ENCODE assay signal across 24 cellular contexts in the genomic region with DNA sequence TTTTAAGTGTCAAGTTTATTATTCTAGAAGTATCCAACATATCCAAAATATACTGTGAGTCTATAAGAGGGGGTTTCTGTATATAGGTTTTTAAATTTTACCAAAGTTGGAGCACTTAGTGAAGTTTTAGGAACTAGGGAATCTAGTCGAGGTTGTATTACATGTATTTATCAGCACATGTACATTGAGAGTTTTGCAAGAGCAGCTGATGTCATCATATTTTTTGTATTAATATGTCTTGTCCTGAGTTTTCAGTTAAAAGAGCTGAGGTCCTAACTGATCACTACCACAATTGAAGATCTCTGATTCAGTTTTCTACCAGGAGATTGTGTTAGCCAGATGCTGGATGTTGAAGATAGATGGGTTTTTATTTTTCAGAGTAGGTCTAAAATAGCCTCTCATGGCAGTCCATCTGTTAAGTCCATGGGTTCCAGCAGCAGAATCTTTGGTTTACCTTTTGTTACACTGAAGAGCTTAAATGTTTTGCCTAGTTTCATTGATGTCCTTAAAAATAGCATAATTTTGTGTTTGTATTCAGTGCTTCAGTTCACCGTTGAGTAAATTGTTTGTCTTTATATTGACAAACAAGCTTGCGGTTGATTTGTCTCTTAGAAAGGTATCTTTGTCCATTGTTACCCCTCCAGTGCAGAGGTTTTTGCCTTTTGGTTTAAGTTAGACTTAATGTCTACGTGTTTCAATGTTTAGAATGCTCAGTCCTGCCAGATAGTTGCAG. TPM values are rescaled to one million over a fixed set of nuclear protein-coding genes. Genes with fewer than 3 reads are reported as not detected.
DNase-seq lines count a peak whose midpoint lies in the region; ATAC-seq and TF ChIP-seq lines count a peak whose summit lies in the region.
"Had no signal": no experiment of that assay in that cellular context is flagged by ENCODE, and none has a peak within 500 bp of the region (broad histone marks: within the 10 kb centered on the region; RNA-seq: fewer than 3 reads in every experiment).

No MANE protein-coding gene starts in this region.

- no peak for TF ChIP-seq CTCF in HEK293 (tag by site-specific recombination; IDR thresholded peaks at IDR 0.05)

- no peak for DNase-seq in CD8-positive, alpha-beta memory T cell
- DNase-seq in central memory CD8-positive, alpha-beta T cell (ENCODE audit: low spot score in 2 of 2) = no peak
- no peak for DNase-seq in stimulated activated naive CD4-positive, alpha-beta T cell (lab: John Stamatoyannopoulos, UW)
- DNase-seq: activated CD4-positive, alpha-beta T cell treated with anti-CD3 and anti-CD28 coated beads for 1 hour; CD4-positive, alpha-beta T cell; erythroblast; left cardiac atrium; mammary epithelial cell; NCI-H1048; NCI-H187; NCI-H69 had no signal

- no peak for ATAC-seq in central memory CD8-positive, alpha-beta T cell (replicated peaks; ENCODE audit: extremely low read depth, poor library complexity, severe bottlenecking)
- no peak for ATAC-seq in HG03520 (IDR thresholded peaks at IDR 0.05; ENCODE audit: unreplicated experiment)
- ATAC-seq: HCT116, left cardiac atrium had no signal

- CTCF ChIA-PET in CD8-positive, alpha-beta memory T cell (lab: Charles Lee) = no interaction called here
- CTCF ChIA-PET in HEK293 (lab: Yijun Ruan, JAX) = no interaction called here

- H3K4me1 ChIP-seq in CD8-positive, alpha-beta memory T cell (ENCODE audit: insufficient read depth, low read length) = no peaks in the 10 kb centered on the region
- no peaks in the 10 kb centered on the region for H3K4me1 ChIP-seq in HEK293 (ENCODE audit: control insufficient read depth, insufficient read depth, low read length)
- H3K4me1 ChIP-seq: prostate gland had no signal

- H3K36me3 ChIP-seq in CD8-positive, alpha-beta memory T cell (ENCODE audit: insufficient read depth, low read length) = peaks cover 67% of the 10 kb centered on the region
- peaks cover 47 to 100% of the 10 kb centered on the region in 2 experiments for H3K36me3 ChIP-seq in HEK293 (ENCODE audit: control insufficient read depth in 2 of 2, insufficient read depth in 1 of 2, low read length in 2 of 2)
- H3K36me3 ChIP-seq: prostate gland had no signal

- peaks cover 22 to 37% (median 28%) of the 10 kb centered on the region in 3 donors for H3K4me1 Mint-ChIP-seq in CD8-positive, alpha-beta memory T cell
- H3K4me1 Mint-ChIP-seq in central memory CD8-positive, alpha-beta T cell = peaks cover 38% of the 10 kb centered on the region

- no peak overlapping the region for H3K4me3 Mint-ChIP-seq in CD8-positive, alpha-beta memory T cell
- H3K4me3 Mint-ChIP-seq in central memory CD8-positive, alpha-beta T cell = no peak overlapping the region
- H3K4me3 Mint-ChIP-seq: brain; CD4-positive, alpha-beta T cell; type B pancreatic cell had no signal

- no peaks in the 10 kb centered on the region for H3K27me3 ChIP-seq in CD8-positive, alpha-beta memory T cell (ENCODE audit: insufficient read depth, low read length, poor library complexity, severe bottlenecking)
- H3K27me3 ChIP-seq: neutrophil had no signal

- POLR2A ChIA-PET in CD8-positive, alpha-beta memory T cell (lab: Charles Lee) = no interaction called here
- POLR2A ChIA-PET in HEK293 (lab: Yijun Ruan, JAX) = interaction anchor here (0.7 kb wide), 1 partner anchor 16 kb away, joined by 3 read pairs; the partner anchor contains the start of gene YBX1

- no peaks in the 10 kb centered on the region for H3K27me3 Mint-ChIP-seq in CD8-positive, alpha-beta memory T cell
- H3K27me3 Mint-ChIP-seq in central memory CD8-positive, alpha-beta T cell = no peaks in the 10 kb centered on the region
- H3K27me3 Mint-ChIP-seq: brain; CD4-positive, alpha-beta T cell; type B pancreatic cell had no signal

- H3K4me3 ChIP-seq in CD8-positive, alpha-beta memory T cell (ENCODE audit: low read length) = no peak overlapping the region
- no peak overlapping the region for H3K4me3 ChIP-seq in HEK293 (ENCODE audit: low read depth, low read length)
- H3K4me3 ChIP-seq: prostate gland had no signal

- peak overlapping the region in 5 of 8 donors; percentile 1 to 68 (median 58) for H3K27ac Mint-ChIP-seq in CD8-positive, alpha-beta memory T cell
- peak overlapping the region; percentile 42 for H3K27ac Mint-ChIP-seq in central memory CD8-positive, alpha-beta T cell (ENCODE audit: low read depth)
- H3K27ac Mint-ChIP-seq: brain; CD4-positive, alpha-beta T cell; type B pancreatic cell had no signal

- no peaks in the 10 kb centered on the region for H3K9me3 Mint-ChIP-seq in CD8-positive, alpha-beta memory T cell
- no peaks in the 10 kb centered on the region for H3K9me3 Mint-ChIP-seq in central memory CD8-positive, alpha-beta T cell
- H3K9me3 Mint-ChIP-seq: brain; CD4-positive, alpha-beta T cell; type B pancreatic cell had no signal

- no peaks in the 10 kb centered on the region for H3K9me3 ChIP-seq in CD8-positive, alpha-beta memory T cell (ENCODE audit: low read length)
- H3K9me3 ChIP-seq in HEK293 (ENCODE audit: control insufficient read depth, insufficient read depth, low read depth, low read length) = no peaks in the 10 kb centered on the region
- H3K9me3 ChIP-seq: neutrophil, prostate gland had no signal

- H3K27ac ChIP-seq in CD8-positive, alpha-beta memory T cell (ENCODE audit: low read depth, low read length) = no peak overlapping the region
- no peak overlapping the region for H3K27ac ChIP-seq in HEK293 (ENCODE audit: extremely low read depth, low read depth, low read length)
- H3K27ac ChIP-seq: HL-60, neutrophil, prostate gland had no signal

- peaks cover 3 to 97% (median 32%) of the 10 kb centered on the region in 3 donors for H3K36me3 Mint-ChIP-seq in CD8-positive, alpha-beta memory T cell
- peaks cover 89% of the 10 kb centered on the region for H3K36me3 Mint-ChIP-seq in central memory CD8-positive, alpha-beta T cell (ENCODE audit: insufficient read depth)

TF ChIP-seq in HEK293, 187 proteins besides CTCF, POLR2A, EP300 and RAD21:
- TF ChIP-seq ZNF610 (tag by site-specific recombination; IDR thresholded peaks at IDR 0.05; ENCODE audit: borderline replicate concordance) (no peak), ZNF214 (tag by site-specific recombination; IDR thresholded peaks at IDR 0.05; ENCODE audit: borderline replicate concordance) (peak; percentile 50; the same call in 1 of the 2 replicates)
TF ChIP-seq in HEK293: peak in this region for 1.

RNA-seq across cellular contexts. Expression of gene YBX1, which starts 16.0 kb away (rescaled TPM):
- 1,000 to 10,000 TPM; 1,366 to 1,379 TPM for total RNA-seq in CD8-positive, alpha-beta memory T cell
- polyA plus RNA-seq in CD8-positive, alpha-beta memory T cell = 99.0 TPM

RNA-seq across cellular contexts. Expression of gene PPIH, which starts 40.0 kb away (rescaled TPM):
- 100 to 1,000 TPM in 1 of 2 experiments, 10 to 100 TPM in 1; 95.9 to 117 TPM for total RNA-seq in CD8-positive, alpha-beta memory T cell
- polyA plus RNA-seq in CD8-positive, alpha-beta memory T cell = 82.0 TPM

RNA-seq across cellular contexts. Expression of gene CLDN19, which starts 41.8 kb away (rescaled TPM):
- total RNA-seq in CD8-positive, alpha-beta memory T cell = not detected
- not detected for polyA plus RNA-seq in CD8-positive, alpha-beta memory T cell
- total RNA-seq: CD4-positive, alpha-beta T cell; fibroblast of villous mesenchyme; left cardiac atrium; RPMI7951; SK-MEL-5; subcutaneous adipose tissue; T-helper 1 cell treated with Interleukin-12 subunit alpha and Interleukin-12 subunit beta and Interleukin-4 antibody, amounts not matched to agents 30 ng/mL and 1 ng/mL, for 36 hours had no signal
